Comparison of ENCODE assay signal across 1 cellular context in the genomic region with DNA sequence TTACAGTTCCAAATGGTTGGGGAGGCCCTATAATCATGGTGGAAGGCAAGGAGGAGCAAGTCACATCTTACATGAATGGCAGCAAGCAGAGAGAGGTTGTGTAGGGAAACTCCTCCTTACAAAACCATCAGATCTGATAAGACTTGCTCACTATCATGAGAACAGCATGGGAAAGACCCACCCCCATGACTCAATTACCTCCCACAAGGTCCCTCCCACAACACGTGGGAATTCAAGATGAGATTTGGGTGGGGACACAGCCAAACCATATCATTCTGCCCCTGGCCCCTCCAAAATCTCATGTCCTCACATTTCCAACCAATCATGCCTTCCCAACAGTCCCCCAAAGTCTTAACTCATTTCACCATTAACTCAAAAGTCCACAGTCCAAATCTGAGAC.
A peak's percentile ranks its signal among the peaks of the same experiment; 100 is the strongest.
TF ChIP-seq lines count a peak whose summit lies in the region.

No MANE protein-coding gene starts in this region.

TF ChIP-seq in K562, 482 proteins besides CTCF, POLR2A, EP300 and RAD21 (continued from another document):
- TF ChIP-seq, protein P1, sequence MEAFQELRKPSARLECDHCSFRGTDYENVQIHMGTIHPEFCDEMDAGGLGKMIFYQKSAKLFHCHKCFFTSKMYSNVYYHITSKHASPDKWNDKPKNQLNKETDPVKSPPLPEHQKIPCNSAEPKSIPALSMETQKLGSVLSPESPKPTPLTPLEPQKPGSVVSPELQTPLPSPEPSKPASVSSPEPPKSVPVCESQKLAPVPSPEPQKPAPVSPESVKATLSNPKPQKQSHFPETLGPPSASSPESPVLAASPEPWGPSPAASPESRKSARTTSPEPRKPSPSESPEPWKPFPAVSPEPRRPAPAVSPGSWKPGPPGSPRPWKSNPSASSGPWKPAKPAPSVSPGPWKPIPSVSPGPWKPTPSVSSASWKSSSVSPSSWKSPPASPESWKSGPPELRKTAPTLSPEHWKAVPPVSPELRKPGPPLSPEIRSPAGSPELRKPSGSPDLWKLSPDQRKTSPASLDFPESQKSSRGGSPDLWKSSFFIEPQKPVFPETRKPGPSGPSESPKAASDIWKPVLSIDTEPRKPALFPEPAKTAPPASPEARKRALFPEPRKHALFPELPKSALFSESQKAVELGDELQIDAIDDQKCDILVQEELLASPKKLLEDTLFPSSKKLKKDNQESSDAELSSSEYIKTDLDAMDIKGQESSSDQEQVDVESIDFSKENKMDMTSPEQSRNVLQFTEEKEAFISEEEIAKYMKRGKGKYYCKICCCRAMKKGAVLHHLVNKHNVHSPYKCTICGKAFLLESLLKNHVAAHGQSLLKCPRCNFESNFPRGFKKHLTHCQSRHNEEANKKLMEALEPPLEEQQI (IDR thresholded peaks at IDR 0.05): peak; percentile 55; the same call in 1 of the 2 replicates
- peak in 1 of 2 experiments; percentile 35; a peak in 1 of 4 replicates for TF ChIP-seq TRIM24 (IDR thresholded peaks at IDR 0.05)
